Comparison of ENCODE assay signal across 25 cellular contexts in genomic region chr10:58873161-58873560, GRCh38.
DNase-seq lines count a peak whose midpoint lies in the region; ATAC-seq, FAIRE-seq and TF ChIP-seq lines count a peak whose summit lies in the region.
"Had no signal": no experiment of that assay in that cellular context is flagged by ENCODE, and none has a peak within 500 bp of the region (broad histone marks: within the 10 kb centered on the region; RNA-seq: fewer than 3 reads in every experiment).

No MANE protein-coding gene starts in this region.

- no peak for ATAC-seq in K562
- no peak for ATAC-seq in HepG2
- ATAC-seq in GM19035 (IDR thresholded peaks at IDR 0.05; ENCODE audit: unreplicated experiment), result no peak
- ATAC-seq: GM12878 had no signal

- H3K9ac ChIP-seq in mammary epithelial cell (ENCODE audit: insufficient read depth, low read length), result no peak overlapping the region
- no peak overlapping the region for H3K9ac ChIP-seq in K562 (ENCODE audit: insufficient read depth in 1 of 2, low read depth in 2 of 2, low read length in 2 of 2)
- no peak overlapping the region for H3K9ac ChIP-seq in HepG2 (ENCODE audit: insufficient read depth, low read depth, low read length)
- H3K9ac ChIP-seq: BLaER1 treated with 17β-estradiol and CSF1 and Interleukin-3, amounts not matched to agents 10 nM and 100 nM had no signal

- DNase-seq in mammary epithelial cell, result no peak
- DNase-seq in breast epithelium (ENCODE audit: low spot score in 2 of 2), result no peak
- no peak for DNase-seq in K562 (ENCODE audit: extremely low read depth in 1 of 4, low spot score in 3 of 4)
- no peak for DNase-seq in HepG2 (ENCODE audit: low spot score)
- no peak for DNase-seq in stimulated activated CD4-positive, alpha-beta T cell treated with anti-CD3 and anti-CD28 coated beads, Interleukin-4, amount 100 ng/mL, for 24 hours
- no peak for DNase-seq in NCI-H2196 treated with DMSO at 0.1 percent for 48 hours (lab: John Stamatoyannopoulos, UW; ENCODE audit: unreplicated experiment)
- DNase-seq: ACHN; AML-193; BE2C; CD4-positive, alpha-beta T cell; CD8-positive, alpha-beta memory T cell; DMS 273 treated with DMSO at 0.1 percent for 48 hours; DMS79; EL; GDM1; GOT3; H7; HCEC 1CT had no signal

- H3K9me3 ChIP-seq in mammary epithelial cell (replicated peaks; ENCODE audit: insufficient read depth, low read length) (no peaks in the 10 kb centered on the region), breast epithelium (no peaks in the 10 kb centered on the region), K562 (replicated peaks; ENCODE audit: control insufficient read depth, insufficient read depth, low read depth, low read length) (no peaks in the 10 kb centered on the region), HepG2 (ENCODE audit: low read length) (no peaks in the 10 kb centered on the region)
- H3K9me3 ChIP-seq: BE2C had no signal

- no peak for TF ChIP-seq EP300 in K562 (IDR thresholded peaks at IDR 0.05; ENCODE audit: low read length)
- no peak for TF ChIP-seq EP300 in HepG2 (IDR thresholded peaks at IDR 0.05; ENCODE audit: low read depth in 2 of 2, low read length in 2 of 2)
- TF ChIP-seq EP300 in HepG2 (CRISPR knock-in tag; IDR thresholded peaks at IDR 0.05; ENCODE audit: borderline replicate concordance), result no peak

- TF ChIP-seq POLR2A in breast epithelium (IDR thresholded peaks at IDR 0.05) (no peak), K562 (conservative IDR thresholded peaks at IDR 0.05) (no peak), HepG2 (IDR thresholded peaks at IDR 0.05; ENCODE audit: insufficient read depth in 1 of 2, low read depth in 2 of 2, low read length in 2 of 2) (no peak)

- in situ Hi-C loops in mammary epithelial cell (cut with MboI; ENCODE audit: low sequenced_read_pairs in 2 of 2) (no loop called here), K562 (cut with MboI) (no loop called here), HepG2 (cut with HindIII; ENCODE audit: extremely low pct_ligation_motif_present, low pct_unique_long_range_greater_than_20kb) (no loop called here)

- dilution Hi-C loops in mammary epithelial cell (cut with HindIII; ENCODE audit: low sequenced_read_pairs), result no loop called here

- 40% methylated on average over 2 of the region's 2 CpGs for WGBS in mammary epithelial cell (ENCODE audit: low coverage, missing lambda C conversion rate)
- 3% methylated on average over 2 of the region's 2 CpGs for WGBS in K562 (ENCODE audit: insufficient coverage, low coverage, missing lambda C conversion rate)
- WGBS in HepG2 (ENCODE audit: low lambda C conversion rate), result 0% methylated on average over 2 of the region's 2 CpGs

- FAIRE-seq in K562 (lab: Jason Lieb, UNC) (no peak), HepG2 (lab: Jason Lieb, UNC) (no peak)
- FAIRE-seq: A204.1, D721Med, GM12878, GM18507 had no signal

- TF ChIP-seq CTCF in mammary epithelial cell (conservative IDR thresholded peaks at IDR 0.05 in 1 of 2, IDR thresholded peaks at IDR 0.05 in 1 of 2; ENCODE audit: extremely low read depth in 1 of 2, insufficient read depth in 1 of 2, low read depth in 1 of 2, low read length in 2 of 2), result no peak
- TF ChIP-seq CTCF in breast epithelium (IDR thresholded peaks at IDR 0.05), result no peak
- no peak for TF ChIP-seq CTCF in K562 (IDR thresholded peaks at IDR 0.05 in 2 of 3, conservative IDR thresholded peaks at IDR 0.05 in 1 of 3; ENCODE audit: insufficient read depth in 2 of 3, low read depth in 1 of 3, low read length in 3 of 3)
- TF ChIP-seq CTCF in HepG2 (CRISPR knock-in tag; IDR thresholded peaks at IDR 0.05), result no peak

- H3K4me3 ChIP-seq in mammary epithelial cell (replicated peaks in 1 of 3; ENCODE audit: insufficient read depth in 1 of 3, low read depth in 2 of 3, low read length in 3 of 3) (no peak overlapping the region), breast epithelium (no peak overlapping the region), K562 (no peak overlapping the region), HepG2 (replicated peaks in 1 of 3; ENCODE audit: insufficient read depth in 1 of 3, low read depth in 2 of 3, low read length in 3 of 3) (no peak overlapping the region)
- H3K4me3 ChIP-seq: BLaER1 treated with 17β-estradiol and CSF1 and Interleukin-3, amounts not matched to agents 10 nM and 100 nM; GM12878 had no signal

- H3K4me2 ChIP-seq in mammary epithelial cell (ENCODE audit: insufficient read depth, low read depth, low read length), result no peak overlapping the region
- no peak overlapping the region for H3K4me2 ChIP-seq in K562 (ENCODE audit: insufficient read depth, low read length)
- no peak overlapping the region for H3K4me2 ChIP-seq in HepG2 (ENCODE audit: low read depth, low read length)
- H3K4me2 ChIP-seq: BLaER1 treated with 17β-estradiol and CSF1 and Interleukin-3, amounts not matched to agents 10 nM and 100 nM had no signal

- H3K27ac ChIP-seq in mammary epithelial cell (ENCODE audit: insufficient read depth, low read depth, low read length) (no peak overlapping the region), breast epithelium (no peak overlapping the region), K562 (ENCODE audit: extremely low read depth, low read depth, low read length) (no peak overlapping the region), HepG2 (ENCODE audit: extremely low read length, insufficient read depth, low read length) (no peak overlapping the region)
- H3K27ac ChIP-seq: 22Rv1; BLaER1 treated with 17β-estradiol and CSF1 and Interleukin-3, amounts not matched to agents 10 nM and 100 nM had no signal

- no peaks in the 10 kb centered on the region for H3K79me2 ChIP-seq in mammary epithelial cell (ENCODE audit: insufficient read depth, low read length)
- no peaks in the 10 kb centered on the region for H3K79me2 ChIP-seq in K562 (ENCODE audit: control insufficient read depth, insufficient read depth, low read length)
- H3K79me2 ChIP-seq in HepG2 (ENCODE audit: insufficient read depth, low read length), result no peaks in the 10 kb centered on the region

- TF ChIP-seq RAD21 in K562 (CRISPR knock-in tag; conservative IDR thresholded peaks at IDR 0.05 in 1 of 2, IDR thresholded peaks at IDR 0.05 in 1 of 2) (no peak), HepG2 (CRISPR knock-in tag; IDR thresholded peaks at IDR 0.05) (no peak)

- H3K4me1 ChIP-seq in mammary epithelial cell (ENCODE audit: insufficient read depth, low read length) (no peaks in the 10 kb centered on the region), breast epithelium (no peaks in the 10 kb centered on the region), K562 (replicated peaks in 1 of 2; ENCODE audit: control insufficient read depth in 2 of 2, insufficient read depth in 2 of 2, low read length in 2 of 2) (no peaks in the 10 kb centered on the region), HepG2 (ENCODE audit: insufficient read depth, low read length) (peaks cover 7% of the 10 kb centered on the region)
- H3K4me1 ChIP-seq: BE2C; BLaER1 treated with 17β-estradiol and CSF1 and Interleukin-3, amounts not matched to agents 10 nM and 100 nM had no signal

- no peaks in the 10 kb centered on the region for H3K27me3 ChIP-seq in mammary epithelial cell (ENCODE audit: insufficient read depth, low read length)
- H3K27me3 ChIP-seq in breast epithelium, result no peaks in the 10 kb centered on the region
- no peaks in the 10 kb centered on the region for H3K27me3 ChIP-seq in K562 (ENCODE audit: control insufficient read depth in 2 of 2, insufficient read depth in 2 of 2, low read length in 2 of 2)
- H3K27me3 ChIP-seq in HepG2 (ENCODE audit: control insufficient read depth in 1 of 2, insufficient read depth in 2 of 2, low read length in 2 of 2), result no peaks in the 10 kb centered on the region
- H3K27me3 ChIP-seq: BE2C; BLaER1 treated with 17β-estradiol and CSF1 and Interleukin-3, amounts not matched to agents 10 nM and 100 nM had no signal

- intact Hi-C loops in mammary epithelial cell (cut with micrococcal nuclease), result no loop called here
- intact Hi-C loops in breast epithelium (cut with DNase I; ENCODE audit: low total_unique reads), result no loop called here
- intact Hi-C loops in K562 (cut with micrococcal nuclease), result no loop called here
- intact Hi-C loops in HepG2 (cut with micrococcal nuclease; ENCODE audit: unreplicated experiment), result no loop called here

- CTCF ChIA-PET in mammary epithelial cell (lab: Charles Lee; ENCODE audit: low non-redundant PET), result no interaction called here
- CTCF ChIA-PET in K562 (lab: Yijun Ruan, JAX; ENCODE audit: low intra/inter-chr PET ratio), result no interaction called here
- CTCF ChIA-PET in HepG2 (lab: Yijun Ruan, JAX; ENCODE audit: low intra/inter-chr PET ratio, low total read pairs), result no interaction called here

- H3K9me1 ChIP-seq in K562 (ENCODE audit: control insufficient read depth, insufficient read depth, low read length), result no peaks in the 10 kb centered on the region

- POLR2A ChIA-PET in K562 (lab: Yijun Ruan, JAX), result no interaction called here
- POLR2A ChIA-PET in HepG2 (lab: Yijun Ruan, JAX), result no interaction called here

- no TSS peak for BruUV-seq in mammary epithelial cell (replicated peaks; lab: Mats Ljungman, UMichigan)
- no TSS peak for BruUV-seq in K562 (replicated peaks; lab: Mats Ljungman, UMichigan)
- no TSS peak for BruUV-seq in HepG2 (replicated peaks; lab: Mats Ljungman, UMichigan)

- H4K20me1 ChIP-seq in mammary epithelial cell (ENCODE audit: insufficient read depth, low read length) (no peaks in the 10 kb centered on the region), K562 (replicated peaks; ENCODE audit: control insufficient read depth, insufficient read depth, low read length) (no peaks in the 10 kb centered on the region), HepG2 (ENCODE audit: insufficient read depth, low read length) (no peaks in the 10 kb centered on the region)
- H4K20me1 ChIP-seq: BLaER1 treated with 17β-estradiol and CSF1 and Interleukin-3, amounts not matched to agents 10 nM and 100 nM had no signal

- no peaks in the 10 kb centered on the region for H3K36me3 ChIP-seq in mammary epithelial cell (ENCODE audit: insufficient read depth, low read length)
- no peaks in the 10 kb centered on the region for H3K36me3 ChIP-seq in breast epithelium
- H3K36me3 ChIP-seq in K562 (ENCODE audit: control insufficient read depth, insufficient read depth, low read length), result no peaks in the 10 kb centered on the region
- H3K36me3 ChIP-seq in HepG2 (replicated peaks in 1 of 2; ENCODE audit: control insufficient read depth in 1 of 2, insufficient read depth in 2 of 2, low read length in 2 of 2), result no peaks in the 10 kb centered on the region
- H3K36me3 ChIP-seq: BE2C; BLaER1 treated with 17β-estradiol and CSF1 and Interleukin-3, amounts not matched to agents 10 nM and 100 nM had no signal

- H2AFZ ChIP-seq in mammary epithelial cell (ENCODE audit: low read depth, low read length) (peak overlapping the region; percentile 25), K562 (ENCODE audit: low read depth, low read length) (no peak overlapping the region), HepG2 (ENCODE audit: low read length) (no peak overlapping the region)

TF ChIP-seq in K562, 482 proteins besides CTCF, POLR2A, EP300 and RAD21 (continues in another document):
- TF ChIP-seq C11orf30 (IDR thresholded peaks at IDR 0.05; ENCODE audit: low read depth) (peak; percentile 34; the same call in 1 of the 2 replicates), MAFF (IDR thresholded peaks at IDR 0.05; ENCODE audit: low read length) (peak; percentile 28; the same call in 1 of the 2 replicates)
